ENCODE assay signal across 9 cellular contexts in genomic region chr22:50292643-50293440, GRCh38. TPM values are rescaled to one million over a fixed set of nuclear protein-coding genes. Genes with fewer than 3 reads are reported as not detected.
DNase-seq lines count a peak whose midpoint lies in the region; ATAC-seq and TF ChIP-seq lines count a peak whose summit lies in the region.
"Had no signal": no experiment of that assay in that cellular context is flagged by ENCODE, and none has a peak within 500 bp of the region (broad histone marks: within the 10 kb centered on the region; RNA-seq: fewer than 3 reads in every experiment).

No MANE protein-coding gene starts in this region.

- peak overlapping the region; percentile 24 to 71 (median 28) for H3K4me3 Mint-ChIP-seq in T-cell

- H3K27me3 Mint-ChIP-seq in T-cell: peaks cover 20 to 29% of the 10 kb centered on the region in 2 donors

- H3K4me3 ChIP-seq in GM12865 (ENCODE audit: low read depth, low read length) (no peak overlapping the region), gastroesophageal sphincter (peak overlapping the region; percentile 5 to 44), skeletal muscle cell (ENCODE audit: low read depth, low read length) (peak overlapping the region; percentile 31)

- WGBS in gastroesophageal sphincter (ENCODE audit: low coverage in 1 of 2), 2 donors: 20% methylated on average over 1 of the region's 29 CpGs; no CpG with 5 or more reads in 1 of the 2 donors

- POLR2A ChIA-PET in T-cell (lab: Charles Lee): no interaction called here

- TF ChIP-seq EP300 in gastroesophageal sphincter (IDR thresholded peaks at IDR 0.05): no peak

- peak overlapping the region; percentile 80 to 91 (median 89) for H3K27ac ChIP-seq in gastroesophageal sphincter

- ATAC-seq in T-cell (replicated peaks in 1 of 4) (peak; percentile 24 to 49 (median 44)), gastroesophageal sphincter (no peak), GM21825 (IDR thresholded peaks at IDR 0.05; ENCODE audit: unreplicated experiment) (no peak)

- DNase-seq in GM12865 (ENCODE audit: low read depth): peak; percentile 59
- DNase-seq in T-cell: no peak
- no peak for DNase-seq in skeletal muscle cell (ENCODE audit: low read depth)
- DNase-seq in NCI-H510A (lab: John Stamatoyannopoulos, UW): no peak
- DNase-seq in UCSD-AML1 (lab: John Stamatoyannopoulos, UW; ENCODE audit: unreplicated experiment): no peak
- no peak for DNase-seq in activated CD4-positive, CD25-positive, alpha-beta regulatory T cell (lab: John Stamatoyannopoulos, UW)
- DNase-seq: NCI-H1048 had no signal

- H3K36me3 ChIP-seq in gastroesophageal sphincter: peaks cover 0 to 37% of the 10 kb centered on the region in 2 donors

- H3K4me1 ChIP-seq in gastroesophageal sphincter: peaks cover 0 to 87% (median 30%) of the 10 kb centered on the region in 3 donors

- TF ChIP-seq POLR2A in gastroesophageal sphincter (IDR thresholded peaks at IDR 0.05): no peak

- H3K27ac Mint-ChIP-seq in T-cell: peak overlapping the region in 1 of 2 donors; percentile 19

- H3K9me3 ChIP-seq in gastroesophageal sphincter: no peaks in the 10 kb centered on the region

- H3K36me3 Mint-ChIP-seq in T-cell: no peaks in the 10 kb centered on the region

- TF ChIP-seq CTCF in GM12865 (IDR thresholded peaks at IDR 0.05; ENCODE audit: insufficient read depth, low read depth, low read length, missing control alignments) (no peak), gastroesophageal sphincter (IDR thresholded peaks at IDR 0.05) (no peak)

- no peaks in the 10 kb centered on the region for H3K9me3 Mint-ChIP-seq in T-cell

- H3K27me3 ChIP-seq in gastroesophageal sphincter: no peaks in the 10 kb centered on the region

- H3K4me1 Mint-ChIP-seq in T-cell: peaks cover 6% of the 10 kb centered on the region in 3 donors

- CTCF ChIA-PET in T-cell (lab: Charles Lee): no interaction called here

RNA-seq across cellular contexts. Expression of gene PLXNB2, which starts 14.6 kb away (rescaled TPM):
- total RNA-seq in T-cell: 10 to 100 TPM in 1 of 5 donors, 1 to 10 TPM in 4; 4.3 to 11.8 (median 6.5) TPM
- 100 to 1,000 TPM in 2 of 4 donors, 10 to 100 TPM in 2; 93.2 to 207 (median 102) TPM for total RNA-seq in gastroesophageal sphincter

RNA-seq across cellular contexts. Expression of gene MAPK11, which starts 22.7 kb away (rescaled TPM):
- total RNA-seq in T-cell (1 to 10 TPM; 3.5 to 8.9 (median 5.6) TPM), gastroesophageal sphincter (10 to 100 TPM in 2 of 4 donors, 1 to 10 TPM in 2; 6.8 to 11.5 (median 10.4) TPM)

RNA-seq across cellular contexts. Expression of gene MAPK12, which starts 31.4 kb away (rescaled TPM):
- total RNA-seq in T-cell (1 to 10 TPM; 1.7 to 3.1 (median 2.9) TPM), gastroesophageal sphincter (10 to 100 TPM; 10.1 to 18.4 (median 14.0) TPM)

RNA-seq across cellular contexts. Expression of gene DENND6B, which starts 34.0 kb away (rescaled TPM):
- total RNA-seq in T-cell (1 to 10 TPM; 2.1 to 5.0 (median 3.5) TPM), gastroesophageal sphincter (1 to 10 TPM; 2.0 to 4.8 (median 2.8) TPM)

RNA-seq across cellular contexts. Expression of gene HDAC10, which starts 41.8 kb away (rescaled TPM):
- total RNA-seq in T-cell (100 to 1,000 TPM; 101 to 152 (median 128) TPM), gastroesophageal sphincter (10 to 100 TPM in 3 of 4 donors, 1 to 10 TPM in 1; 9.4 to 24.7 (median 12.5) TPM)

Comparison
In these comparisons a context has a peak if more than half of its experiments do, and no peak if none do; other contexts are left out.
1. ATAC-seq: peak in T-cell (4 of 4); none in gastroesophageal sphincter (single experiment) and GM21825 (single experiment).
2. RNA of gene PLXNB2, which starts 14.6 kb away (total RNA-seq): 93.2 to 207 TPM in gastroesophageal sphincter; 4.3 to 11.8 TPM in T-cell; every median in the first group is over 4 times any median in the second.